8 cellular contexts compared by ENCODE assay signal in genomic region chr17:44708401-44709263, GRCh38. TPM values are rescaled to one million over a fixed set of nuclear protein-coding genes. Genes with fewer than 3 reads are reported as not detected.
A peak's percentile ranks its signal among the peaks of the same experiment; 100 is the strongest.
DNase-seq lines count a peak whose midpoint lies in the region; ATAC-seq, FAIRE-seq and TF ChIP-seq lines count a peak whose summit lies in the region.

TSS of gene DBF4B (plus strand) at chr17:44708665. CDS start at chr17:44708821, 156 bp downstream.

- peaks cover 18% of the 10 kb centered on the region for H3K79me2 ChIP-seq in endothelial cell of umbilical vein (ENCODE audit: control insufficient read depth, insufficient read depth, low read length)

- peak; percentile 94 for ATAC-seq in activated CD8-positive, alpha-beta memory T cell treated with anti-CD3 and anti-CD28 coated beads, Interleukin-2, amount 10 ng/mL, durations not matched to agents 7 days and 5 days
- no peak for ATAC-seq in GM19452 (IDR thresholded peaks at IDR 0.05; ENCODE audit: unreplicated experiment)

- H3K36me3 ChIP-seq in HUES6 (ENCODE audit: control insufficient read depth, insufficient read depth, low read length) (peaks cover 2% of the 10 kb centered on the region), NT2/D1 (ENCODE audit: insufficient read depth, insufficient read length, low read length) (peaks cover 24% of the 10 kb centered on the region), endothelial cell of umbilical vein (ENCODE audit: control insufficient read depth in 2 of 2, extremely low read depth in 1 of 2, insufficient read depth in 2 of 2, low read length in 2 of 2) (no peaks in the 10 kb centered on the region), mesodermal cell (ENCODE audit: control insufficient read depth, insufficient read depth, low read length) (peaks cover 10% of the 10 kb centered on the region)

- H3K4me1 ChIP-seq in HUES6 (ENCODE audit: control insufficient read depth, insufficient read depth, low read length) (peaks cover 6% of the 10 kb centered on the region), NT2/D1 (ENCODE audit: insufficient read depth, insufficient read length) (peaks cover 2% of the 10 kb centered on the region), endothelial cell of umbilical vein (ENCODE audit: control insufficient read depth, extremely low read depth, insufficient read depth, low read length) (peaks cover 10% of the 10 kb centered on the region), mesodermal cell (ENCODE audit: control insufficient read depth, insufficient read depth, low read length, poor library complexity, severe bottlenecking) (no peaks in the 10 kb centered on the region)

- H3K4me3 Mint-ChIP-seq in activated CD8-positive, alpha-beta memory T cell treated with anti-CD3 and anti-CD28 coated beads, Interleukin-2, amount 10 ng/mL, durations not matched to agents 7 days and 5 days, result no peak within 1 kb of the TSS

- peak; percentile 88 for DNase-seq in GM10266 (ENCODE audit: extremely low spot score)
- peak; percentile 77 for DNase-seq in NT2/D1 (ENCODE audit: low read depth, low spot score)
- peak; percentile 90 for DNase-seq in activated CD8-positive, alpha-beta memory T cell treated with anti-CD3 and anti-CD28 coated beads, Interleukin-2, amount 10 ng/mL, durations not matched to agents 7 days and 5 days
- DNase-seq in endothelial cell of umbilical vein (ENCODE audit: low read depth, low spot score), result peak; percentile 91
- peak; percentile 79 for DNase-seq in stimulated activated CD8-positive, alpha-beta memory T cell treated with anti-CD3 and anti-CD28 coated beads, Interleukin-15, amount 100 ng/mL, for 1 hour (ENCODE audit: low read depth)

- H3K4me1 Mint-ChIP-seq in activated CD8-positive, alpha-beta memory T cell treated with anti-CD3 and anti-CD28 coated beads, Interleukin-2, amount 10 ng/mL, durations not matched to agents 7 days and 5 days, result peaks cover 8% of the 10 kb centered on the region

- H3K9me3 ChIP-seq in HUES6 (ENCODE audit: control insufficient read depth, insufficient read depth, low read depth, low read length) (no peaks in the 10 kb centered on the region), NT2/D1 (ENCODE audit: insufficient read depth, low read length) (no peaks in the 10 kb centered on the region), endothelial cell of umbilical vein (replicated peaks; ENCODE audit: control insufficient read depth, insufficient read depth, low read length) (no peaks in the 10 kb centered on the region), mesodermal cell (ENCODE audit: control insufficient read depth, low read length) (no peaks in the 10 kb centered on the region)

- dilution Hi-C loops in endothelial cell of umbilical vein (cut with MboI; ENCODE audit: extremely low pct_ligation_motif_present, low sequenced_read_pairs), result no loop called here

- H4K20me1 ChIP-seq in endothelial cell of umbilical vein (replicated peaks; ENCODE audit: control insufficient read depth, extremely low read depth, insufficient read depth, low read length), result no peaks in the 10 kb centered on the region

- H2AFZ ChIP-seq in endothelial cell of umbilical vein (ENCODE audit: low read depth, low read length), result peak within 1 kb of the TSS; percentile 74

- H3K9me1 ChIP-seq in endothelial cell of umbilical vein (replicated peaks; ENCODE audit: control insufficient read depth, extremely low read depth, insufficient read depth, low read length), result no peaks in the 10 kb centered on the region

- BruUV-seq in endothelial cell of umbilical vein (replicated peaks; lab: Mats Ljungman, UMichigan), result no TSS peak

- peaks cover 8% of the 10 kb centered on the region for H3K36me3 Mint-ChIP-seq in activated CD8-positive, alpha-beta memory T cell treated with anti-CD3 and anti-CD28 coated beads, Interleukin-2, amount 10 ng/mL, durations not matched to agents 7 days and 5 days

- H3K4me3 ChIP-seq in HUES6 (ENCODE audit: low read depth, low read length) (peak within 1 kb of the TSS; percentile 94), NT2/D1 (ENCODE audit: insufficient read length, low read depth) (peak within 1 kb of the TSS; percentile 97), endothelial cell of umbilical vein (replicated peaks in 1 of 3; ENCODE audit: insufficient read depth in 1 of 3, low read depth in 1 of 3, low read length in 3 of 3) (peak within 1 kb of the TSS; percentile 52 to 84 (median 78)), mesodermal cell (ENCODE audit: extremely low read depth, insufficient read depth, low read length, poor library complexity, severe bottlenecking) (peak within 1 kb of the TSS; percentile 66)

- intact Hi-C loops in endothelial cell of umbilical vein (cut with micrococcal nuclease), result no loop called here

- H3K27ac Mint-ChIP-seq in activated CD8-positive, alpha-beta memory T cell treated with anti-CD3 and anti-CD28 coated beads, Interleukin-2, amount 10 ng/mL, durations not matched to agents 7 days and 5 days, result no peak within 1 kb of the TSS

- no peaks in the 10 kb centered on the region for H3K27me3 ChIP-seq in HUES6 (ENCODE audit: control insufficient read depth, insufficient read depth, low read length)
- no peaks in the 10 kb centered on the region for H3K27me3 ChIP-seq in NT2/D1 (ENCODE audit: insufficient read depth, insufficient read length)
- H3K27me3 ChIP-seq in endothelial cell of umbilical vein (ENCODE audit: control insufficient read depth in 2 of 2, insufficient read depth in 2 of 2, low read length in 2 of 2), result no peaks in the 10 kb centered on the region

- FAIRE-seq in endothelial cell of umbilical vein (lab: Jason Lieb, UNC), result peak; percentile 96

- TF ChIP-seq POLR2A in endothelial cell of umbilical vein (IDR thresholded peaks at IDR 0.05; ENCODE audit: low read depth, low read length), result no peak

- H3K9me3 Mint-ChIP-seq in activated CD8-positive, alpha-beta memory T cell treated with anti-CD3 and anti-CD28 coated beads, Interleukin-2, amount 10 ng/mL, durations not matched to agents 7 days and 5 days (ENCODE audit: low read depth), result no peaks in the 10 kb centered on the region

- peaks cover 6% of the 10 kb centered on the region for H3K27me3 Mint-ChIP-seq in activated CD8-positive, alpha-beta memory T cell treated with anti-CD3 and anti-CD28 coated beads, Interleukin-2, amount 10 ng/mL, durations not matched to agents 7 days and 5 days

- H3K4me2 ChIP-seq in endothelial cell of umbilical vein (ENCODE audit: insufficient read depth, low read length), result peak within 1 kb of the TSS; percentile 71

- H3K27ac ChIP-seq in HUES6 (ENCODE audit: low read depth, low read length), result peak within 1 kb of the TSS; percentile 16; the same call in 1 of the 2 replicates
- H3K27ac ChIP-seq in endothelial cell of umbilical vein (ENCODE audit: insufficient read depth, low read depth, low read length), result peak within 1 kb of the TSS; percentile 63
- H3K27ac ChIP-seq in mesodermal cell (ENCODE audit: low read depth, low read length, severe bottlenecking), result peak within 1 kb of the TSS; percentile 86

- POLR2A ChIA-PET in endothelial cell of umbilical vein (lab: Charles Lee), result no interaction called here

- CTCF ChIA-PET in activated CD8-positive, alpha-beta memory T cell treated with anti-CD3 and anti-CD28 coated beads, Interleukin-2, amount 10 ng/mL, durations not matched to agents 7 days and 5 days (lab: Charles Lee), result interaction anchor here (0.6 to 2.1 kb wide), 8 partner anchors 9 to 427 kb away, joined by 3 to 11 read pairs (median 3); partner anchors contain the start of genes ACBD4 and CCDC43
- CTCF ChIA-PET in endothelial cell of umbilical vein (lab: Charles Lee), result interaction anchor here (0.7 to 2.1 kb wide), 4 partner anchors 19 to 185 kb away, joined by 3 to 7 read pairs (median 3); partner anchors contain the start of gene CCDC43

- TF ChIP-seq CTCF in GM10266 (IDR thresholded peaks at IDR 0.05; ENCODE audit: control insufficient read depth, insufficient read depth, low read depth, missing control alignments) (no peak), endothelial cell of umbilical vein (IDR thresholded peaks at IDR 0.05; ENCODE audit: extremely low read depth in 1 of 2, insufficient read depth in 1 of 2, low read depth in 1 of 2, low read length in 2 of 2) (no peak)

- 0 to 1% methylated on average over 51 to 52 of the region's 52 CpGs for WGBS in mesodermal cell (ENCODE audit: insufficient coverage in 2 of 2), 2 experiments

- H3K9ac ChIP-seq in HUES6 (ENCODE audit: low read length) (peak within 1 kb of the TSS; percentile 84), NT2/D1 (ENCODE audit: insufficient read length, low read depth) (peak within 1 kb of the TSS; percentile 86), endothelial cell of umbilical vein (replicated peaks; ENCODE audit: extremely low read depth, insufficient read depth, low read length) (peak within 1 kb of the TSS; percentile 85)

TF ChIP-seq in endothelial cell of umbilical vein, 7 proteins besides CTCF, POLR2A, EP300 and RAD21:
- TF ChIP-seq GATA2 (IDR thresholded peaks at IDR 0.05; ENCODE audit: insufficient read depth, insufficient read length, low read depth, low read length), result no peak
- no peak for TF ChIP-seq MYC (IDR thresholded peaks at IDR 0.05; ENCODE audit: low read depth, low read length)
- TF ChIP-seq POLR2AphosphoS5 (IDR thresholded peaks at IDR 0.05; ENCODE audit: insufficient read depth, low read depth, low read length), result peak; percentile 63
- no peak for TF ChIP-seq EZH2 (IDR thresholded peaks at IDR 0.05; ENCODE audit: borderline replicate concordance, low read depth, low read length, severe bottlenecking)
- TF ChIP-seq JUN (IDR thresholded peaks at IDR 0.05; ENCODE audit: borderline replicate concordance, insufficient read depth, insufficient read length, low read depth), result no peak
- no peak for TF ChIP-seq MAX (IDR thresholded peaks at IDR 0.05; ENCODE audit: insufficient read depth, insufficient read length)
- no peak for TF ChIP-seq FOS (IDR thresholded peaks at IDR 0.05; ENCODE audit: borderline replicate concordance, insufficient read depth, low read length)
TF ChIP-seq in endothelial cell of umbilical vein: peak in this region for 1.

RNA-seq across cellular contexts. Expression of gene DBF4B, which starts in this region (rescaled TPM):
- total RNA-seq in activated CD8-positive, alpha-beta memory T cell treated with anti-CD3 and anti-CD28 coated beads, Interleukin-2, amount 10 ng/mL, durations not matched to agents 7 days and 5 days, result 10 to 100 TPM; 43.8 to 53.2 TPM
- total RNA-seq in endothelial cell of umbilical vein, result 25.9 and 26.2 TPM in 2 replicates
- 12.5 and 13.9 TPM in 2 replicates for polyA plus RNA-seq in endothelial cell of umbilical vein
- 11.4 and 13.1 TPM in 2 replicates for polyA plus RNA-seq in endothelial cell of umbilical vein (2011; cell fraction: cytosol; rRNA removed)
- polyA plus RNA-seq in endothelial cell of umbilical vein (2011; cell fraction: nucleus; rRNA removed), result 39.0 and 48.9 TPM in 2 replicates
- polyA plus RNA-seq in endothelial cell of umbilical vein (2012), result 7.8 and 13.2 TPM in 2 replicates
- 10.7 and 15.5 TPM in 2 replicates for polyA minus RNA-seq in endothelial cell of umbilical vein
- 8.0 TPM for polyA minus RNA-seq in endothelial cell of umbilical vein (2011; cell fraction: cytosol; rRNA and poly(A)+ RNA removed)
- 8.4 and 14.4 TPM in 2 replicates for polyA minus RNA-seq in endothelial cell of umbilical vein (2011; cell fraction: nucleus; rRNA and poly(A)+ RNA removed)
- polyA plus RNA-seq in mesodermal cell (2013, experiment 1 of 2), result 17.0 TPM
- 16.7 TPM for polyA plus RNA-seq in mesodermal cell (2013, experiment 2 of 2)

Comparison
In these comparisons a context has a peak if more than half of its experiments do, and no peak if none do; other contexts are left out.
1. H3K27ac ChIP-seq: peak in every context shown above with its lines; median percentile 86 in mesodermal cell; 63 in endothelial cell of umbilical vein; 16 in HUES6.